In the genomic region with DNA sequence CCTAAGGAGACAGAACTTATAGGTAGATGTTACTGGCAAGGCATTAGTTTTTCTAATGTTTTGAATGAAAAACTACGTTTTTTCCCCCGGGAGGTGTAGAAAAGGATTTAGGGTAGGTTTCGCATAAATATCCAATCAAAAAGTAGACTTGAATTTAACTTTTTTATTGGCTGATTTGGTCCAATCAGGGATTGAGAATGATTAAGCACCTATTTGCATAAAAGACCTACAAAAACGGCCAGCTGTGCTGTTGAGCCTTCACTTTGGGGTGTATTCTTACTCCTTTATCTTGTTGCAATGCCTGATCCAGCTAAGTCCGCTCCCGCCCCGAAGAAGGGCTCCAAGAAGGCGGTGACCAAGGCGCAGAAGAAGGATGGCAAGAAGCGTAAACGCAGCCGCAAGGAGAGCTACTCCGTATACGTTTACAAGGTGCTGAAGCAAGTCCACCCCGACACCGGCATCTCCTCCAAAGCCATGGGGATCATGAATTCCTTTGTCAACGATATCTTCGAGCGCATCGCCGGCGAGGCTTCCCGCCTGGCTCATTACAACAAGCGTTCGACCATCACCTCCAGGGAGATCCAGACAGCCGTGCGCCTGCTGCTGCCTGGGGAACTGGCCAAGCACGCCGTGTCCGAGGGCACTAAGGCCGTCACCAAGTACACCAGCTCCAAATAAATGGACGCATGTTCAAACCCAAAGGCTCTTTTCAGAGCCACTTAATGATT, we compare ENCODE assay signal across 9 cellular contexts.
DNase-seq lines count a peak whose midpoint lies in the region; ATAC-seq, FAIRE-seq and TF ChIP-seq lines count a peak whose summit lies in the region.
"Had no signal": no experiment of that assay in that cellular context is flagged by ENCODE, and none has a peak within 500 bp of the region (broad histone marks: within the 10 kb centered on the region; RNA-seq: fewer than 3 reads in every experiment).

No MANE protein-coding gene starts in this region.

- peak; percentile 47 for ATAC-seq in GM19397 (IDR thresholded peaks at IDR 0.05; ENCODE audit: unreplicated experiment)

- H3K4me2 ChIP-seq in BLaER1 treated with 17β-estradiol and CSF1 and Interleukin-3, amounts not matched to agents 10 nM and 100 nM = peak overlapping the region; percentile 81 to 98 (median 87)
- H3K4me2 ChIP-seq in neural progenitor cell = peak overlapping the region; percentile 76

- H3F3A ChIP-seq in neural progenitor cell (ENCODE audit: low read depth) = peaks cover 67% of the 10 kb centered on the region

- H2AFZ ChIP-seq in neural progenitor cell (replicated peaks) = no peak overlapping the region

- peaks cover 36% of the 10 kb centered on the region for H3K79me2 ChIP-seq in neural progenitor cell (ENCODE audit: low read depth)

- peak overlapping the region; percentile 66 to 82 (median 74) for H3K4me3 ChIP-seq in BLaER1 treated with 17β-estradiol and CSF1 and Interleukin-3, amounts not matched to agents 10 nM and 100 nM
- H3K4me3 ChIP-seq in fibroblast of villous mesenchyme (ENCODE audit: low read depth, low read length) (peak overlapping the region; percentile 72), neural progenitor cell (peak overlapping the region; percentile 91)

- no peak for TF ChIP-seq CTCF in fibroblast of villous mesenchyme (IDR thresholded peaks at IDR 0.05; ENCODE audit: insufficient read depth, low read depth, low read length)
- TF ChIP-seq CTCF in neural progenitor cell (IDR thresholded peaks at IDR 0.05) = no peak

- peaks cover 26% of the 10 kb centered on the region for H3K4me1 Mint-ChIP-seq in neural progenitor cell

- peaks cover 0 to 6% (median 0%) of the 10 kb centered on the region in 11 experiments; a peak in 8 of 22 replicates for H4K20me1 ChIP-seq in BLaER1 treated with 17β-estradiol and CSF1 and Interleukin-3, amounts not matched to agents 10 nM and 100 nM
- H4K20me1 ChIP-seq in neural progenitor cell (ENCODE audit: low read depth) = peaks cover 22% of the 10 kb centered on the region

- peaks cover 5% of the 10 kb centered on the region for H3K27me3 Mint-ChIP-seq in neural progenitor cell (ENCODE audit: insufficient read depth, low read depth)

- peaks cover 4% of the 10 kb centered on the region for H3K9me3 Mint-ChIP-seq in neural progenitor cell

- peaks cover 2 to 15% (median 10%) of the 10 kb centered on the region in 11 experiments; a peak in 20 of 22 replicates for H3K9me3 ChIP-seq in BLaER1 treated with 17β-estradiol and CSF1 and Interleukin-3, amounts not matched to agents 10 nM and 100 nM (replicated peaks in 1 of 11)
- H3K9me3 ChIP-seq in neural progenitor cell (ENCODE audit: low read depth) = no peaks in the 10 kb centered on the region

- H3K36me3 Mint-ChIP-seq in neural progenitor cell = peaks cover 2% of the 10 kb centered on the region

- peak overlapping the region; percentile 94 for H3K4me3 Mint-ChIP-seq in neural progenitor cell

- FAIRE-seq in HTR-8/SVneo (lab: Jason Lieb, UNC) = no peak
- peak; percentile 74 for FAIRE-seq in RCC 7860 (lab: Jason Lieb, UNC)

- peak overlapping the region; percentile 91 for H3K27ac Mint-ChIP-seq in neural progenitor cell

- H3K27ac ChIP-seq in BLaER1 treated with 17β-estradiol and CSF1 and Interleukin-3, amounts not matched to agents 10 nM and 100 nM = peak overlapping the region; percentile 28 to 96 (median 90)
- peak overlapping the region; percentile 19 for H3K27ac ChIP-seq in neural progenitor cell
- H3K27ac ChIP-seq: HL-60 had no signal

- peaks cover 23 to 40% (median 30%) of the 10 kb centered on the region in 10 experiments; a peak in 19 of 20 replicates for H3K4me1 ChIP-seq in BLaER1 treated with 17β-estradiol and CSF1 and Interleukin-3, amounts not matched to agents 10 nM and 100 nM
- H3K4me1 ChIP-seq in neural progenitor cell = peaks cover 3% of the 10 kb centered on the region

- H3K27me3 ChIP-seq in BLaER1 treated with 17β-estradiol and CSF1 and Interleukin-3, amounts not matched to agents 10 nM and 100 nM = peaks cover 0 to 30% (median 5%) of the 10 kb centered on the region in 11 experiments; a peak in 10 of 22 replicates
- no peaks in the 10 kb centered on the region for H3K27me3 ChIP-seq in neural progenitor cell

- DNase-seq in HTR-8/SVneo (ENCODE audit: insufficient read length, low spot score) = peak; percentile 78
- DNase-seq in RCC 7860 (ENCODE audit: low spot score) = peak; percentile 85
- peak; percentile 14 for DNase-seq in activated gamma-delta T cell (lab: John Stamatoyannopoulos, UW)
- DNase-seq in fibroblast of villous mesenchyme (ENCODE audit: low read depth) = peak; percentile 95
- DNase-seq in neural progenitor cell (ENCODE audit: low spot score) = peak; percentile 89
- DNase-seq in NCI-H1930 (lab: John Stamatoyannopoulos, UW) = no peak

- peak overlapping the region; percentile 77 to 94 (median 88) for H3K9ac ChIP-seq in BLaER1 treated with 17β-estradiol and CSF1 and Interleukin-3, amounts not matched to agents 10 nM and 100 nM
- peak overlapping the region; percentile 77 for H3K9ac ChIP-seq in neural progenitor cell

- no peaks in the 10 kb centered on the region; a peak in 1 of 22 replicates for H3K36me3 ChIP-seq in BLaER1 treated with 17β-estradiol and CSF1 and Interleukin-3, amounts not matched to agents 10 nM and 100 nM
- H3K36me3 ChIP-seq in neural progenitor cell = no peaks in the 10 kb centered on the region

Comparison
In these comparisons a context has a peak if more than half of its experiments do, and no peak if none do; other contexts are left out.
1. DNase-seq: peak in HTR-8/SVneo (single experiment), RCC 7860 (single experiment), activated gamma-delta T cell (single experiment), fibroblast of villous mesenchyme (single experiment) and neural progenitor cell (single experiment); none in NCI-H1930 (0 of 2).
2. Peak in every context shown above with its lines, with median percentiles within 50 percentile points of each other: H3K4me3 ChIP-seq.